16 cellular contexts compared by ENCODE assay signal in the genomic region with DNA sequence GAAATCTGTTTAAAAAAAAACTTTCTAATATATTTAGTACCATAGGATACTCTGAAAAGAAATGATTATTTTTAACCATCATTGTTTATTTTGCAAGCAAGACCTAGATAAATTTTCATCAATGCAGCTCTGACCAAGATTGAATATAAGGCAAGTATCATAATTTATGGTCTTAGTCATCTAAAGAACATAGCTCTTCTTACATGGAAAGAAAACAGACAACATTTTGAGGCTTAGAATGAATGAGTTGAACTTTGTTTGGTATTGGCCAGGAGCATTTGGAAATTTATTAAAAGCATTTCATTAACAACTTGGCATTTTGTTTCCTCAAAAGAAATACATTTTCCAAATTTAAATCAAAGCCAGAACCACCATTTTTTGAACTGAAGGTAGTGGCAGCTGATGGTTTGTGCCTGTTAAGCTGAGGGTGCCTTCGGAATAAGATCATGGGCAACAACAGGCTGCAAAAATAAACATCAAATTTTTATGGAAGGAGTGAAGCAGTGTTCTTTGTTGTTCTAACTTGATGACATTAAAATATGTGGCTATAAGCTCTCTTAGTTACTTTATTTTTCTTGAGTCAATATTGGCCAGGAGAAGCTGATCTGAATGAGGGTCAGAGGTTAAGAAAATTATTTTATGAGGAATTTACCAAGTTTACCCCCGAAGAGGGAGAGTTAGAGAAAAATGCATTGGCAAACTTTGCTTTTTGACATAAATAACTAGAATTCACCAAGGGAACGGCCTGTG. TPM values are rescaled to one million over a fixed set of nuclear protein-coding genes. Genes with fewer than 3 reads are reported as not detected.
DNase-seq lines count a peak whose midpoint lies in the region; ATAC-seq and TF ChIP-seq lines count a peak whose summit lies in the region.
"Had no signal": no experiment of that assay in that cellular context is flagged by ENCODE, and none has a peak within 500 bp of the region (broad histone marks: within the 10 kb centered on the region; RNA-seq: fewer than 3 reads in every experiment).

No MANE protein-coding gene starts in this region.

- H3K9ac ChIP-seq in IMR-90 (ENCODE audit: low read depth, low read length): peak overlapping the region; percentile 48
- H3K9ac ChIP-seq: parathyroid adenoma had no signal

- H2AK5ac ChIP-seq in IMR-90 (ENCODE audit: low read depth, low read length): peak overlapping the region; percentile 20; the same call in 1 of the 2 replicates

- no peak overlapping the region for H3K4me2 ChIP-seq in IMR-90 (ENCODE audit: low read depth, low read length)

- H4K20me1 ChIP-seq in IMR-90 (ENCODE audit: insufficient read depth, low read length): no peaks in the 10 kb centered on the region

- in situ Hi-C loops in IMR-90 (cut with MboI; ENCODE audit: low sequenced_read_pairs): loop anchor here (5.0 to 10.0 kb wide), 2 partner anchors 319 to 363 kb away; no protein-coding TSS in a partner anchor

- no peak overlapping the region for H3K4me3 ChIP-seq in IMR-90 (ENCODE audit: insufficient read depth, low read depth, low read length)
- H3K4me3 ChIP-seq in ascending aorta: no peak overlapping the region
- no peak overlapping the region for H3K4me3 ChIP-seq in muscle layer of duodenum (ENCODE audit: low read depth in 1 of 2, low read length in 2 of 2)
- H3K4me3 ChIP-seq in thoracic aorta: no peak overlapping the region
- H3K4me3 ChIP-seq: body of pancreas, tibial nerve had no signal

- POLR2A ChIA-PET in IMR-90 (lab: Charles Lee; ENCODE audit: unreplicated experiment): no interaction called here

- H3K56ac ChIP-seq in IMR-90 (ENCODE audit: extremely low read depth, insufficient read depth, low read length): no peak overlapping the region; the same call in 1 of the 2 replicates

- H2BK15ac ChIP-seq in IMR-90 (ENCODE audit: low read depth, low read length): peak overlapping the region; percentile 92; the same call in 2 of the 3 replicates

- H3K79me1 ChIP-seq in IMR-90 (ENCODE audit: low read depth in 1 of 2, low read length in 2 of 2): 0 out of 4 replicates have a peak, but pooled peaks cover 0 to 4% of the 10 kb centered on the region in 2 experiments

- TF ChIP-seq RAD21 in IMR-90 (IDR thresholded peaks at IDR 0.05; ENCODE audit: low read length): no peak

- H2BK20ac ChIP-seq in IMR-90 (ENCODE audit: low read depth, low read length): peak overlapping the region; percentile 55

- H2BK5ac ChIP-seq in IMR-90 (ENCODE audit: low read depth, low read length, poor library complexity, severe bottlenecking): peak overlapping the region; percentile 93

- H3K4ac ChIP-seq in IMR-90 (ENCODE audit: low read depth, low read length): peak overlapping the region; percentile 64

- H3K36me3 ChIP-seq in IMR-90 (ENCODE audit: control insufficient read depth, insufficient read depth, low read length) (no peaks in the 10 kb centered on the region), ascending aorta (no peaks in the 10 kb centered on the region), muscle layer of duodenum (ENCODE audit: control insufficient read depth in 1 of 2, insufficient read depth in 2 of 2, low read length in 2 of 2) (no peaks in the 10 kb centered on the region), thoracic aorta (no peaks in the 10 kb centered on the region)
- H3K36me3 ChIP-seq: tibial nerve had no signal

- H3K18ac ChIP-seq in IMR-90 (ENCODE audit: low read depth, low read length): peak overlapping the region; percentile 73

- H3K9me3 ChIP-seq in IMR-90 (ENCODE audit: control insufficient read depth, insufficient read depth, low read length) (no peaks in the 10 kb centered on the region), ascending aorta (no peaks in the 10 kb centered on the region), muscle layer of duodenum (ENCODE audit: control insufficient read depth in 1 of 2, low read length in 2 of 2) (no peaks in the 10 kb centered on the region), thoracic aorta (no peaks in the 10 kb centered on the region)
- H3K9me3 ChIP-seq: body of pancreas, tibial nerve had no signal

- H3K9me1 ChIP-seq in IMR-90 (ENCODE audit: insufficient read depth, low read length): peaks cover 12% of the 10 kb centered on the region

- dilution Hi-C loops in IMR-90 (cut with HindIII; ENCODE audit: low sequenced_read_pairs, unreplicated experiment): no loop called here

- TF ChIP-seq CTCF in IMR-90 (conservative IDR thresholded peaks at IDR 0.05; ENCODE audit: low read depth, low read length): no peak
- no peak for TF ChIP-seq CTCF in ascending aorta (IDR thresholded peaks at IDR 0.05)
- TF ChIP-seq CTCF in thoracic aorta (IDR thresholded peaks at IDR 0.05): no peak

- peak overlapping the region; percentile 91 for H2BK120ac ChIP-seq in IMR-90 (ENCODE audit: low read depth, low read length)

- intact Hi-C loops in IMR-90 (cut with micrococcal nuclease): loop anchor here (5.0 kb wide), 1 partner anchor 179 kb away; no protein-coding TSS in a partner anchor
- intact Hi-C loops in ascending aorta (cut with DNase I): loop anchor here (5.0 to 10.0 kb wide), 2 partner anchors 551 to 633 kb away; no protein-coding TSS in a partner anchor

- WGBS in IMR-90 (ENCODE audit: extremely low coverage in 2 of 2, insufficient read length in 1 of 2), 2 experiments: no CpG with 5 or more reads among the region's 3 CpGs

- H3K4me1 ChIP-seq in IMR-90 (ENCODE audit: control insufficient read depth, insufficient read depth, low read length) (peaks cover 24% of the 10 kb centered on the region), ascending aorta (peaks cover 6 to 35% of the 10 kb centered on the region in 2 donors), muscle layer of duodenum (ENCODE audit: control insufficient read depth in 1 of 2, insufficient read depth in 2 of 2, low read length in 2 of 2) (peaks cover 15 to 42% of the 10 kb centered on the region in 2 donors), thoracic aorta (ENCODE audit: control insufficient read depth in 1 of 2, low read depth in 2 of 2) (peaks cover 21 to 71% of the 10 kb centered on the region in 2 donors)
- H3K4me1 ChIP-seq: parathyroid adenoma had no signal

- peak overlapping the region; percentile 69 for H4K91ac ChIP-seq in IMR-90 (ENCODE audit: insufficient read depth, low read depth, low read length)

- peak overlapping the region; percentile 65 for H4K5ac ChIP-seq in IMR-90 (ENCODE audit: low read depth, low read length)

- no peak overlapping the region for H2AFZ ChIP-seq in IMR-90 (replicated peaks; ENCODE audit: low read length, poor library complexity)
- H2AFZ ChIP-seq: parathyroid adenoma had no signal

- CTCF ChIA-PET in IMR-90 (lab: Yijun Ruan, JAX): interaction anchor here (1.2 kb wide), 1 partner anchor 318 kb away, joined by 4 read pairs; no protein-coding TSS in a partner anchor

- DNase-seq in IMR-90 (no peak), ascending aorta (ENCODE audit: low spot score in 2 of 2) (no peak), thoracic aorta (ENCODE audit: low spot score) (no peak), SHP77 (lab: John Stamatoyannopoulos, UW) (no peak), NCI-H526 (lab: John Stamatoyannopoulos, UW) (no peak), DMS114 treated with DMSO at 0.1 percent for 48 hours (lab: John Stamatoyannopoulos, UW; ENCODE audit: unreplicated experiment) (no peak)
- DNase-seq in activated effector memory CD4-positive, alpha-beta T cell treated with Interleukin-2 at 50 U/mL for 16 hours: no peak
- DNase-seq: activated CD8-positive, alpha-beta T cell treated with anti-CD3 and anti-CD28 coated beads for 36 hours; body of pancreas; mammary epithelial cell; NCI-H2081 treated with DMSO at 0.1 percent for 48 hours; NCI-H774; SIG-M5 had no signal

- no peak overlapping the region for H2AK9ac ChIP-seq in IMR-90 (replicated peaks; ENCODE audit: low read depth, low read length, poor library complexity)

- no peak for ATAC-seq in IMR-90 (ENCODE audit: low read depth)
- ATAC-seq in thoracic aorta (ENCODE audit: insufficient number of reproducible peaks, low FRiP score, low read depth): no peak
- ATAC-seq: activated CD8-positive, alpha-beta T cell treated with anti-CD3 and anti-CD28 coated beads for 36 hours; body of pancreas had no signal

- peak overlapping the region; percentile 33; the same call in 1 of the 2 replicates for H3K23ac ChIP-seq in IMR-90 (ENCODE audit: low read depth, low read length)

- peak overlapping the region; percentile 79 for H3K27ac ChIP-seq in IMR-90 (ENCODE audit: insufficient read depth, low read length)
- peak overlapping the region; percentile 32 to 49 for H3K27ac ChIP-seq in ascending aorta
- H3K27ac ChIP-seq in muscle layer of duodenum (ENCODE audit: low read length): peak overlapping the region; percentile 76
- H3K27ac ChIP-seq in thoracic aorta: peak overlapping the region; percentile 43 to 55
- H3K27ac ChIP-seq: parathyroid adenoma had no signal

- peak overlapping the region; percentile 47 to 58; a peak in 3 of 4 replicates for H4K8ac ChIP-seq in IMR-90 (ENCODE audit: low read depth in 2 of 2, low read length in 2 of 2)

- peak overlapping the region; percentile 39; the same call in 1 of the 2 replicates for H3K14ac ChIP-seq in IMR-90 (replicated peaks; ENCODE audit: low read depth, low read length)

- no TSS peak for BruUV-seq in IMR-90 (replicated peaks; lab: Mats Ljungman, UMichigan)

- no peak for TF ChIP-seq POLR2A in IMR-90 (IDR thresholded peaks at IDR 0.05; ENCODE audit: low read depth, low read length)

- no peaks in the 10 kb centered on the region for H3K27me3 ChIP-seq in IMR-90 (ENCODE audit: control insufficient read depth, insufficient read depth, low read length)
- H3K27me3 ChIP-seq in ascending aorta: no peaks in the 10 kb centered on the region
- H3K27me3 ChIP-seq in muscle layer of duodenum (ENCODE audit: low read depth, low read length): no peaks in the 10 kb centered on the region
- no peaks in the 10 kb centered on the region for H3K27me3 ChIP-seq in thoracic aorta (replicated peaks; ENCODE audit: insufficient read depth)
- H3K27me3 ChIP-seq: body of pancreas, tibial nerve had no signal

TF ChIP-seq in IMR-90, 13 proteins besides CTCF, POLR2A, EP300 and RAD21 (continues in another document):
- TF ChIP-seq SMC3 (IDR thresholded peaks at IDR 0.05; ENCODE audit: low read depth, low read length): no peak
- TF ChIP-seq FOS (IDR thresholded peaks at IDR 0.05; ENCODE audit: low read depth, low read length): no peak
- no peak for TF ChIP-seq NFE2L2 (IDR thresholded peaks at IDR 0.05; ENCODE audit: low read depth, low read length)

RNA-seq across cellular contexts. Expression of gene ATXN1, which starts 6.7 kb away (rescaled TPM):
- total RNA-seq in IMR-90 (2012; rRNA removed) (11.1 and 13.9 TPM in 2 replicates), ascending aorta (68.3 TPM), thoracic aorta (10 to 100 TPM; 59.8 to 62.4 TPM)
- polyA plus RNA-seq in IMR-90 (2012; rRNA removed): 7.3 and 9.7 TPM in 2 replicates
- 3.4 and 8.9 TPM in 2 replicates for polyA plus RNA-seq in IMR-90 (2012; cell fraction: cytosol; rRNA removed)
- 20.5 and 29.3 TPM in 2 replicates for polyA plus RNA-seq in IMR-90 (2012; cell fraction: nucleus; rRNA removed; ENCODE audit: low replicate concordance)
